ENCODE assay signal across 8 cellular contexts in the genomic region with DNA sequence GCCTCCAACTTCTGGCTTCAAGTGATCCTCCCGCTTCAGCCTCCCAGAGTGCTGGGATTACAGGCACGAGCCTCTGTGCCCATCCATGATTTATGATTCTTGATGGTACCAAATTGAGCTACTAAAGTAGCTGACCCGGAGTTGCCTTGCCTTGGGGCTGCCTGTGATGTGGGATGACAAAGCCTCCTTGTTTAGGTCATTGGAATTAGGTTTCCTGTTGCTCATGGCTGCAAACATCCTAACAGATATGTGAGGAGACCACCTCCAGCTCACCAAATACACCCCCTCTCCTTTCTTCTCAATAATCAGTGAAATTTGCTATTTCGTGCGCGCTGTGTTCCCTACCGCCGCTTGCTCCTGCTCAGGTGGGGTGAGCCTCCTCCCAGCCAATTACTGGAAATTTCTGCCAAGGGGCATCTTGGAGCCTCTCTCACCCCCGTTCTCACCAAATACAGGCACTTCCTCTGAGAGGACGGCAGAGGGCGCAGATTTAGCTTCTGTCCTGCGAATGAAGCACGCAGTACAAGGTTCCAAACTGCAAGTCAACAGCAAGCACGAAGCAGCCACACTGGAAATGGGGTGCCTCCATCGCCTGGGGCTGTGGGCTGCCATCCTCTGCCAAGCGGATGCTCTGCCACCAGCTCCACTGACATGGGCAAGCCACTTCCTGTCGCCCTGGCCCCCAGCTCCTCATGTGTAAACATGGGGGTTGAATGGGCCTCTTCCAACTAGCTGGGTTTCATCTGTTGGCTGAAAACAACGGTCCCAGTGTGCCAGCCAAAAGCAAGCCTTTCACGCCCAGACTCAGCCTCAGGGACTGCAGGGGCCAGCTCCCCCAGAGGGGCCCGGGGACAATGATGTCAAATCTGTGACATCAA.
DNase-seq lines count a peak whose midpoint lies in the region; ATAC-seq, FAIRE-seq and TF ChIP-seq lines count a peak whose summit lies in the region.

No MANE protein-coding gene starts in this region.

- FAIRE-seq in RCC 7860 (lab: Jason Lieb, UNC): no peak

- H3K9me3 Mint-ChIP-seq in nephron progenitor cell: no peaks in the 10 kb centered on the region

- H3K4me1 Mint-ChIP-seq in nephron progenitor cell: peaks cover 42% of the 10 kb centered on the region

- peak; percentile 81 for ATAC-seq in stimulated activated naive CD8-positive, alpha-beta T cell treated with anti-CD3 and anti-CD28 coated beads, Interleukin-15, Interleukin-2, amounts not matched to agents 100 U/mL and 50 U/mL, for 24 hours
- no peak for ATAC-seq in HG03432 (IDR thresholded peaks at IDR 0.05; ENCODE audit: unreplicated experiment)

- no peak overlapping the region for H3K4me3 Mint-ChIP-seq in nephron progenitor cell

- no peaks in the 10 kb centered on the region for H3K36me3 Mint-ChIP-seq in nephron progenitor cell (ENCODE audit: low read depth)

- DNase-seq in Daoy (ENCODE audit: low read depth): peak; percentile 79
- DNase-seq in HS-5 (ENCODE audit: low read depth): peak; percentile 69
- peak; percentile 56 for DNase-seq in RCC 7860 (ENCODE audit: low spot score)
- DNase-seq in activated T-helper 1 cell treated with anti-CD3 and anti-CD28 coated beads, Interleukin-2, amount 50 U/mL, for 16 hours (ENCODE audit: low read depth in 1 of 2, low spot score in 1 of 2): peak; percentile 56 to 64
- peak; percentile 80 for DNase-seq in fibroblast of mammary gland (ENCODE audit: low read depth)
- peak; percentile 65 for DNase-seq in nephron progenitor cell
- DNase-seq in stimulated activated naive CD8-positive, alpha-beta T cell treated with anti-CD3 and anti-CD28 coated beads, Interleukin-15, Interleukin-2, amounts not matched to agents 100 U/mL and 50 U/mL, for 24 hours: peak; percentile 66

- H3K27ac Mint-ChIP-seq in nephron progenitor cell: no peak overlapping the region

- H3K27me3 Mint-ChIP-seq in nephron progenitor cell (ENCODE audit: low read depth, poor library complexity): peaks cover 11% of the 10 kb centered on the region

- H3K4me3 ChIP-seq in fibroblast of mammary gland (ENCODE audit: control insufficient read depth, low read depth, low read length): no peak overlapping the region

- TF ChIP-seq CTCF in fibroblast of mammary gland (conservative IDR thresholded peaks at IDR 0.05; ENCODE audit: control insufficient read depth, insufficient read depth, low read depth, low read length) (peak; percentile 90), nephron progenitor cell (IDR thresholded peaks at IDR 0.05) (peak; percentile 73)
